Comparison of ENCODE assay signal across 1 cellular context in genomic region chr10:65765006-65765546, GRCh38.
TF ChIP-seq lines count a peak whose summit lies in the region.

No MANE protein-coding gene starts in this region.

TF ChIP-seq in H1, 55 proteins besides CTCF, POLR2A, EP300 and RAD21:
- TF ChIP-seq CHD7 (IDR thresholded peaks at IDR 0.05; ENCODE audit: insufficient replicate concordance, low read length), result no peak
- TF ChIP-seq SP1 (IDR thresholded peaks at IDR 0.05; ENCODE audit: low read depth, low read length), result no peak
- TF ChIP-seq CEBPB (IDR thresholded peaks at IDR 0.05; ENCODE audit: low read depth, low read length), result no peak
- TF ChIP-seq POU5F1 (IDR thresholded peaks at IDR 0.05; ENCODE audit: low read depth, low read length), result no peak
- no peak for TF ChIP-seq RXRA (IDR thresholded peaks at IDR 0.05; ENCODE audit: insufficient read depth, low read depth, low read length)
- no peak for TF ChIP-seq PHF8 (conservative IDR thresholded peaks at IDR 0.05; ENCODE audit: low read depth, low read length)
- TF ChIP-seq BCL11A (IDR thresholded peaks at IDR 0.05; ENCODE audit: low read depth in 2 of 2, low read length in 2 of 2), result no peak
- TF ChIP-seq ATF3 (IDR thresholded peaks at IDR 0.05; ENCODE audit: insufficient read depth, low read depth, low read length), result no peak
- TF ChIP-seq HDAC6 (IDR thresholded peaks at IDR 0.05; ENCODE audit: low read depth, low read length), result no peak
- no peak for TF ChIP-seq TAF7 (optimal IDR thresholded peaks at IDR 0.05; ENCODE audit: borderline replicate concordance, low read depth, low read length)
- TF ChIP-seq SIN3A (conservative IDR thresholded peaks at IDR 0.05 in 1 of 2, IDR thresholded peaks at IDR 0.05 in 1 of 2; ENCODE audit: low read depth in 1 of 2, low read length in 2 of 2), result no peak
- TF ChIP-seq TAF1 (IDR thresholded peaks at IDR 0.05; ENCODE audit: low read depth, low read length), result no peak
